ENCODE assay signal across 19 cellular contexts in the genomic region with DNA sequence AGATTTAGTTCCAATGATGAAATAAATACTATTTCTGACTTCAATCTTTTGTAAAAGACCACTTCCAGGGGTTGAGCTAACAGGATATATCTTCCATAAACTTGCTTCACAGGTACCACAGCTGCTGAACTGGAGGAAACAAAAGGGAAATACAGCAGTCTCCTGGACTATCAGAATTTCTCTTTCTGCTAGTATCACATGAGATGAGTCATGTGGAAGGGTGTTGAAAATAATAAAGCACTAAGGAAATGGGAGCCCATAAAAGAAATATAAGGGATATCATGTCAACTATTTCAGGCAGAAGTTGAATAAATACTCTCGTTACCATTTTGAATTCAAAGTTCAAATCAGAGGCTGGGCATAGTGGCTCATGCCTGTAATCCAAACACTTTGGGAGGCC.
A peak's percentile ranks its signal among the peaks of the same experiment; 100 is the strongest.
DNase-seq lines count a peak whose midpoint lies in the region; FAIRE-seq and TF ChIP-seq lines count a peak whose summit lies in the region.
"Had no signal": no experiment of that assay in that cellular context is flagged by ENCODE, and none has a peak within 500 bp of the region (broad histone marks: within the 10 kb centered on the region; RNA-seq: fewer than 3 reads in every experiment).

No MANE protein-coding gene starts in this region.

- H3K4me1 ChIP-seq in subcutaneous abdominal adipose tissue (ENCODE audit: control insufficient read depth in 5 of 5, insufficient read depth in 5 of 5, low read length in 5 of 5) (peaks cover 0 to 24% (median 13%) of the 10 kb centered on the region in 5 donors), suprapubic skin (no peaks in the 10 kb centered on the region)

- CTCF ChIA-PET in activated naive CD4-positive, alpha-beta T cell treated with anti-CD3 and anti-CD28 coated beads, Interleukin-2, amount 10 ng/mL, durations not matched to agents 7 days and 5 days (lab: Charles Lee), result interaction anchor here (0.8 kb wide), 1 partner anchor 9 kb away, joined by 3 read pairs; no protein-coding TSS in a partner anchor

- no peaks in the 10 kb centered on the region for H3K4me1 Mint-ChIP-seq in activated naive CD4-positive, alpha-beta T cell treated with anti-CD3 and anti-CD28 coated beads, Interleukin-2, amount 10 ng/mL, durations not matched to agents 7 days and 5 days
- H3K4me1 Mint-ChIP-seq in immature natural killer cell, result no peaks in the 10 kb centered on the region
- H3K4me1 Mint-ChIP-seq: B cell had no signal

- peaks cover 27% of the 10 kb centered on the region for H3K27me3 Mint-ChIP-seq in activated naive CD4-positive, alpha-beta T cell treated with anti-CD3 and anti-CD28 coated beads, Interleukin-2, amount 10 ng/mL, durations not matched to agents 7 days and 5 days
- peaks cover 0 to 4% (median 0%) of the 10 kb centered on the region in 3 donors for H3K27me3 Mint-ChIP-seq in immature natural killer cell (ENCODE audit: low read depth in 3 of 3)
- H3K27me3 Mint-ChIP-seq: CD4-positive, alpha-beta T cell had no signal

- H3K9me3 ChIP-seq in subcutaneous abdominal adipose tissue (ENCODE audit: control insufficient read depth in 5 of 5, low read length in 5 of 5) (no peaks in the 10 kb centered on the region), suprapubic skin (no peaks in the 10 kb centered on the region)

- H3K9me3 Mint-ChIP-seq in activated naive CD4-positive, alpha-beta T cell treated with anti-CD3 and anti-CD28 coated beads, Interleukin-2, amount 10 ng/mL, durations not matched to agents 7 days and 5 days, result no peaks in the 10 kb centered on the region
- H3K9me3 Mint-ChIP-seq in immature natural killer cell, result no peaks in the 10 kb centered on the region
- H3K9me3 Mint-ChIP-seq: CD4-positive, alpha-beta T cell had no signal

- TF ChIP-seq EP300 in suprapubic skin (IDR thresholded peaks at IDR 0.05), result no peak

- TF ChIP-seq CTCF in bronchial epithelial cell (IDR thresholded peaks at IDR 0.05; ENCODE audit: insufficient read depth, low read length, severe bottlenecking) (no peak), suprapubic skin (IDR thresholded peaks at IDR 0.05) (no peak)

- 86% methylated on average over 1 of the region's 1 CpG for WGBS in suprapubic skin

- no peak overlapping the region for H3K9ac ChIP-seq in subcutaneous abdominal adipose tissue (ENCODE audit: low read length in 5 of 5)
- H3K9ac ChIP-seq: GM23248 had no signal

- H3K4me3 ChIP-seq in bronchial epithelial cell (ENCODE audit: low read depth, low read length) (no peak overlapping the region), subcutaneous abdominal adipose tissue (ENCODE audit: low read depth in 1 of 5, low read length in 5 of 5) (no peak overlapping the region), suprapubic skin (no peak overlapping the region)
- H3K4me3 ChIP-seq: GM12878, GM23248 had no signal

- H3K27me3 ChIP-seq in bronchial epithelial cell (ENCODE audit: control insufficient read depth, insufficient read depth, low read length), result no peaks in the 10 kb centered on the region
- peaks cover 0 to 3% (median 0%) of the 10 kb centered on the region in 5 donors for H3K27me3 ChIP-seq in subcutaneous abdominal adipose tissue (ENCODE audit: control insufficient read depth in 5 of 5, insufficient read depth in 4 of 5, low read length in 5 of 5)
- no peaks in the 10 kb centered on the region for H3K27me3 ChIP-seq in suprapubic skin

- H3K27ac ChIP-seq in subcutaneous abdominal adipose tissue (ENCODE audit: low read depth, low read length) (peak overlapping the region; percentile 17), suprapubic skin (no peak overlapping the region)
- H3K27ac ChIP-seq: GM23248 had no signal

- H3K27ac Mint-ChIP-seq in activated naive CD4-positive, alpha-beta T cell treated with anti-CD3 and anti-CD28 coated beads, Interleukin-2, amount 10 ng/mL, durations not matched to agents 7 days and 5 days, result peak overlapping the region; percentile 50
- no peak overlapping the region for H3K27ac Mint-ChIP-seq in immature natural killer cell
- H3K27ac Mint-ChIP-seq: B cell; CD4-positive, alpha-beta T cell had no signal

- DNase-seq in activated naive CD4-positive, alpha-beta T cell treated with anti-CD3 and anti-CD28 coated beads, Interleukin-2, amount 10 ng/mL, durations not matched to agents 7 days and 5 days, result no peak
- DNase-seq in activated naive CD4-positive, alpha-beta T cell treated with anti-CD3 and anti-CD28 coated beads, Interleukin-2, amount 50 U/mL, for 16 hours, result no peak
- DNase-seq in bronchial epithelial cell (ENCODE audit: low read depth), result peak; percentile 13
- peak; percentile 19 for DNase-seq in kidney tubule cell (ENCODE audit: low spot score)
- no peak for DNase-seq in immature natural killer cell
- no peak for DNase-seq in stimulated activated CD4-positive, alpha-beta T cell treated with anti-CD3 and anti-CD28 coated beads, Interleukin-1b, Interleukin-23, amount 100 ng/mL, for 48 hours
- DNase-seq in suprapubic skin (ENCODE audit: low spot score in 2 of 2), result no peak
- DNase-seq: 8988T; ACHN; C1 segment of cervical spinal cord; CD4-positive, alpha-beta T cell; DMS79; GM23248 had no signal

- no peak overlapping the region for H3K4me3 Mint-ChIP-seq in activated naive CD4-positive, alpha-beta T cell treated with anti-CD3 and anti-CD28 coated beads, Interleukin-2, amount 10 ng/mL, durations not matched to agents 7 days and 5 days
- no peak overlapping the region for H3K4me3 Mint-ChIP-seq in immature natural killer cell
- H3K4me3 Mint-ChIP-seq: B cell; CD4-positive, alpha-beta T cell had no signal

- no peak for FAIRE-seq in bronchial epithelial cell (lab: Jason Lieb, UNC)
- FAIRE-seq: GM12878, GM18507, H54, HTR-8/SVneo had no signal

- H3K36me3 ChIP-seq in bronchial epithelial cell (ENCODE audit: control insufficient read depth, insufficient read depth, low read length), result no peaks in the 10 kb centered on the region
- no peaks in the 10 kb centered on the region for H3K36me3 ChIP-seq in subcutaneous abdominal adipose tissue (ENCODE audit: control insufficient read depth in 5 of 5, insufficient read depth in 5 of 5, low read length in 5 of 5)
- no peaks in the 10 kb centered on the region for H3K36me3 ChIP-seq in suprapubic skin

- TF ChIP-seq POLR2A in suprapubic skin (IDR thresholded peaks at IDR 0.05), result no peak

- no peaks in the 10 kb centered on the region for H3K36me3 Mint-ChIP-seq in activated naive CD4-positive, alpha-beta T cell treated with anti-CD3 and anti-CD28 coated beads, Interleukin-2, amount 10 ng/mL, durations not matched to agents 7 days and 5 days
- H3K36me3 Mint-ChIP-seq in immature natural killer cell, result no peaks in the 10 kb centered on the region

Comparison
In these comparisons a context has a peak if more than half of its experiments do, and no peak if none do; other contexts are left out.
1. DNase-seq: peak in bronchial epithelial cell (single experiment) and kidney tubule cell (single experiment); none in activated naive CD4-positive, alpha-beta T cell treated with anti-CD3 and anti-CD28 coated beads, Interleukin-2, amount 10 ng/mL, durations not matched to agents 7 days and 5 days (single experiment), activated naive CD4-positive, alpha-beta T cell treated with anti-CD3 and anti-CD28 coated beads, Interleukin-2, amount 50 U/mL, for 16 hours (single experiment), immature natural killer cell (0 of 3), stimulated activated CD4-positive, alpha-beta T cell treated with anti-CD3 and anti-CD28 coated beads, Interleukin-1b, Interleukin-23, amount 100 ng/mL, for 48 hours (single experiment) and suprapubic skin (0 of 2).